ENCODE assay signal across 8 cellular contexts in genomic region chr6:147507162-147508072, GRCh38. TPM values are rescaled to one million over a fixed set of nuclear protein-coding genes. Genes with fewer than 3 reads are reported as not detected.
DNase-seq lines count a peak whose midpoint lies in the region; ATAC-seq and TF ChIP-seq lines count a peak whose summit lies in the region.

No MANE protein-coding gene starts in this region.

- H3K4me3 ChIP-seq in AG04450 (ENCODE audit: low read depth, low read length) (peak overlapping the region; percentile 72), mucosa of descending colon (peak overlapping the region; percentile 38)

- no peak overlapping the region for H3K27ac Mint-ChIP-seq in effector memory CD8-positive, alpha-beta T cell

- no peaks in the 10 kb centered on the region for H3K36me3 Mint-ChIP-seq in effector memory CD8-positive, alpha-beta T cell (ENCODE audit: insufficient read depth)

- H3K4me3 Mint-ChIP-seq in effector memory CD8-positive, alpha-beta T cell = peak overlapping the region; percentile 58 to 63

- H3K9me3 ChIP-seq in AG04450 (ENCODE audit: control insufficient read depth, insufficient read depth, low read length) (no peaks in the 10 kb centered on the region), mucosa of descending colon (no peaks in the 10 kb centered on the region)

- peaks cover 3 to 11% of the 10 kb centered on the region in 2 donors for H3K4me1 Mint-ChIP-seq in effector memory CD8-positive, alpha-beta T cell (ENCODE audit: low read depth in 2 of 2)

- CTCF ChIA-PET in AG04450 (lab: Charles Lee) = interaction anchor here (0.5 to 2.8 kb wide), 52 partner anchors 7 to 965 kb away, joined by 3 to 76 read pairs (median 4); no protein-coding TSS in a partner anchor

- TF ChIP-seq CTCF in AG04450 (IDR thresholded peaks at IDR 0.05; ENCODE audit: low read depth, low read length) (no peak), mucosa of descending colon (IDR thresholded peaks at IDR 0.05) (no peak)

- POLR2A ChIA-PET in AG04450 (lab: Yijun Ruan, JAX) = interaction anchor here (0.6 to 0.7 kb wide), 2 partner anchors 670 to 1833 kb away, joined by 3 to 4 read pairs; no protein-coding TSS in a partner anchor

- DNase-seq in AG04450 (ENCODE audit: low read depth, low spot score) = no peak
- DNase-seq in RKO (ENCODE audit: low spot score) = peak; percentile 1
- no peak for DNase-seq in effector memory CD8-positive, alpha-beta T cell
- peak; percentile 42 to 52 (median 48) for DNase-seq in mucosa of descending colon
- no peak for DNase-seq in putamen (ENCODE audit: low spot score)

- H3K27ac ChIP-seq in AG04450 (ENCODE audit: low read depth, low read length) = no peak overlapping the region

- peaks cover 11% of the 10 kb centered on the region for H3K4me1 ChIP-seq in mucosa of descending colon (ENCODE audit: low read depth)

- peak; percentile 2 for ATAC-seq in GM21390 (IDR thresholded peaks at IDR 0.05; ENCODE audit: unreplicated experiment)
- no peak for ATAC-seq in effector memory CD8-positive, alpha-beta T cell (replicated peaks)
- ATAC-seq in mucosa of descending colon = peak; percentile 30
- ATAC-seq in GM21360 (IDR thresholded peaks at IDR 0.05; ENCODE audit: unreplicated experiment) = no peak
- no peak for ATAC-seq in HG03521 (IDR thresholded peaks at IDR 0.05; ENCODE audit: unreplicated experiment)

- H3K36me3 ChIP-seq in mucosa of descending colon (ENCODE audit: low read depth) = no peaks in the 10 kb centered on the region

- peaks cover 39% of the 10 kb centered on the region for H3K27me3 ChIP-seq in AG04450 (ENCODE audit: control insufficient read depth, insufficient read depth, low read length)

- peaks cover 51 to 81% of the 10 kb centered on the region in 2 donors for H3K27me3 Mint-ChIP-seq in effector memory CD8-positive, alpha-beta T cell

- H3K9me3 Mint-ChIP-seq in effector memory CD8-positive, alpha-beta T cell = no peaks in the 10 kb centered on the region

- intact Hi-C loops in mucosa of descending colon (cut with DNase I, micrococcal nuclease) = loop anchor here (2.0 to 10.0 kb wide), 3 partner anchors 457 to 660 kb away; no protein-coding TSS in a partner anchor

RNA-seq across cellular contexts. Expression of gene SAMD5, which starts 1.1 kb away (rescaled TPM):
- polyA plus RNA-seq in AG04450 (2011; rRNA removed) = 1.9 and 3.1 TPM in 2 replicates
- polyA minus RNA-seq in AG04450 (2011; rRNA and poly(A)+ RNA removed) = 1.4 and 3.3 TPM in 2 replicates
- total RNA-seq in mucosa of descending colon = 10 to 100 TPM in 2 of 3 donors, 1 to 10 TPM in 1; 4.7 to 11.1 (median 10.3) TPM

Comparison
In these comparisons a context has a peak if more than half of its experiments do, and no peak if none do; other contexts are left out.
1. DNase-seq: peak in RKO (single experiment) and mucosa of descending colon (3 of 3); none in AG04450 (single experiment), effector memory CD8-positive, alpha-beta T cell (0 of 3) and putamen (single experiment).
2. ATAC-seq: peak in GM21390 (single experiment) and mucosa of descending colon (single experiment); none in effector memory CD8-positive, alpha-beta T cell (single experiment), GM21360 (single experiment) and HG03521 (single experiment).